Comparison of ENCODE assay signal across 22 cellular contexts in genomic region chr19:5895409-5895808, GRCh38. TPM values are rescaled to one million over a fixed set of nuclear protein-coding genes. Genes with fewer than 3 reads are reported as not detected.
"Had no signal": no experiment of that assay in that cellular context is flagged by ENCODE, and none has a peak within 500 bp of the region (broad histone marks: within the 10 kb centered on the region; RNA-seq: fewer than 3 reads in every experiment).

No MANE protein-coding gene starts in this region.

- H3K4me3 Mint-ChIP-seq: activated naive CD8-positive, alpha-beta T cell; brain had no signal

- H3K4me3 ChIP-seq: coronary artery, pancreas, spleen, tibial nerve, vagina had no signal

- DNase-seq: activated CD4-positive, alpha-beta T cell treated with anti-CD3 and anti-CD28 coated beads for 1 hour; activated CD4-positive, alpha-beta T cell treated with anti-CD3 and anti-CD28 coated beads, Interleukin-2, amount 50 U/mL, for 4 hours; activated gamma-delta T cell treated with Interleukin-2 at 50 U/mL for 16 hours; amygdala; mesenchymal stem cell; naive thymus-derived CD8-positive, alpha-beta T cell; spleen; stimulated activated naive CD4-positive, alpha-beta T cell; substantia nigra had no signal

- FAIRE-seq: frontal cortex, pancreas had no signal

- H3K9me3 Mint-ChIP-seq: brain; naive thymus-derived CD8-positive, alpha-beta T cell had no signal

- H3K27me3 Mint-ChIP-seq: activated naive CD8-positive, alpha-beta T cell; brain; naive thymus-derived CD8-positive, alpha-beta T cell had no signal

- H3K9me3 ChIP-seq: pancreas, spleen, tibial nerve, vagina had no signal

- H3K4me1 ChIP-seq: pancreas had no signal

- H3K27ac ChIP-seq: pancreas, tibial nerve, vagina, WERI-Rb-1 had no signal

- ATAC-seq: naive thymus-derived CD8-positive, alpha-beta T cell; pancreas had no signal

- H3K36me3 Mint-ChIP-seq: activated naive CD8-positive, alpha-beta T cell had no signal

- H3K27me3 ChIP-seq: pancreas, vagina had no signal

- H3K27ac Mint-ChIP-seq: activated naive CD8-positive, alpha-beta T cell; brain; naive thymus-derived CD8-positive, alpha-beta T cell had no signal

RNA-seq across cellular contexts. Expression of gene FUT5, which starts 25.1 kb away (rescaled TPM):
- total RNA-seq: activated CD8-positive, alpha-beta memory T cell treated with anti-CD3 and anti-CD28 coated beads for 36 hours; frontal cortex; kidney epithelial cell; mucosa of gallbladder; pancreas; spleen; T-helper 2 cell treated with Interferon-gamma antibody and Interleukin-4, amounts not matched to agents 100 ng/mL and 5 ng/mL, for 36 hours; tibial nerve; vagina had no signal
- polyA plus RNA-seq: esophagus, pancreas, spleen had no signal

RNA-seq across cellular contexts. Expression of gene FUT3, which starts 44.2 kb away (rescaled TPM):
- total RNA-seq: activated CD8-positive, alpha-beta memory T cell treated with anti-CD3 and anti-CD28 coated beads for 36 hours; frontal cortex; spleen; T-helper 2 cell treated with Interferon-gamma antibody and Interleukin-4, amounts not matched to agents 100 ng/mL and 5 ng/mL, for 36 hours had no signal
- polyA plus RNA-seq: naive thymus-derived CD8-positive, alpha-beta T cell had no signal
